ENCODE assay signal across 8 cellular contexts in the genomic region with DNA sequence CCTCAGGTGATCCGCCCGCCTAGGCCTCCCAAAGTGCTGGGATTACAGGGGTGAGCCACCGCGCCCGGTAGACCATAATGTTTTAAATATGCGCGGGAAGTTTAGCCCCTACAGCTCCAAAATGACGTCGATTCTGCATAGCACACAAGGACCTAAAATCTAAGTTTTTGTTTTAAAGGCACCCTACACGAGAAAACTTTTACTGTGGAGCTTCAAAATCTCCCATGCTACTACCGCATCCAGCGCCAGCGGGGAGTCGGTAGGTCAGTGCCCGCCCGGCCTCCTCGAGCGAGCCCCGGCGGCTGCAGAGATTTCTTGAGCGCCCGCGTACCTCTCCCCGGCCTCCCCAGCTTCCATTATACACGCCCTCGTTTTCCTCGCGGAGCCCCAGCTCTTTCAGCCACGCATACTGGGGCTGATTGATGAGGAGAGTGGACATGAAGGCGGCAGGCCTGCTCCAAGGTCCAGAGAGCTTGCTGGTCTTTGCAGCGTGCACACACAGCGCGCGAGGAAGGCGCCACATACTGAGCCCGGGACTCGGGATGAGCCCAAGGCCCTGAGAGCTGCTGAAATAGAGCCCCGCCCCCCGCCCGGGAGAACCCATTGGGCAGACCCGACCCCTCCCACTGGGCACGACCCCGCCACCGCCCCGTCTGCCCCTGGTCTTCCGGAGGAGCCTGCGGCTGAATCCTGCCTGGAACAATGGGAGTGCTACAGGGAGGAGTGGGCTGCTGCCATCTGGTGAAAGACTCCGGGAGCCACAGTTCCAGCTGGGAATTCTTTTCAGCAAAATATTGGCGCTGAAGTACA. TPM values are rescaled to one million over a fixed set of nuclear protein-coding genes. Genes with fewer than 3 reads are reported as not detected.
DNase-seq lines count a peak whose midpoint lies in the region; ATAC-seq, FAIRE-seq and TF ChIP-seq lines count a peak whose summit lies in the region.

A gene (minus strand): TSS at position 544 of the 810 bp plus-strand sequence. CDS start 21 bp downstream, at position 523.

- H3K9me3 ChIP-seq in MG63 (no peaks in the 10 kb centered on the region), iPS-18c (ENCODE audit: control insufficient read depth, insufficient read depth, low read length) (no peaks in the 10 kb centered on the region)

- H3K36me3 ChIP-seq in MG63 (peaks cover 27% of the 10 kb centered on the region), bronchial epithelial cell (ENCODE audit: control insufficient read depth, insufficient read depth, low read length) (peaks cover 5% of the 10 kb centered on the region)

- peak; percentile 98 for ATAC-seq in sciatic nerve

- H3K4me3 ChIP-seq in MG63: peak within 1 kb of the TSS; percentile 70
- H3K4me3 ChIP-seq in bronchial epithelial cell (ENCODE audit: low read depth, low read length): peak within 1 kb of the TSS; percentile 59
- H3K4me3 ChIP-seq in iPS-18c (ENCODE audit: insufficient read depth, low read depth, low read length): peak within 1 kb of the TSS; percentile 90

- no peaks in the 10 kb centered on the region for H3K27me3 ChIP-seq in MG63
- H3K27me3 ChIP-seq in bronchial epithelial cell (ENCODE audit: control insufficient read depth, insufficient read depth, low read length): no peaks in the 10 kb centered on the region

- TF ChIP-seq CTCF in bronchial epithelial cell (IDR thresholded peaks at IDR 0.05; ENCODE audit: insufficient read depth, low read length, severe bottlenecking): peak; percentile 50

- FAIRE-seq in bronchial epithelial cell (lab: Jason Lieb, UNC): no peak

- intact Hi-C loops in sciatic nerve (cut with DNase I): no loop called here

- DNase-seq in ELF-1 (ENCODE audit: low read depth, low spot score): peak; percentile 97
- DNase-seq in H4 (ENCODE audit: low spot score): peak; percentile 90
- peak; percentile 99 for DNase-seq in MG63
- peak; percentile 20 for DNase-seq in T-helper 9 cell
- DNase-seq in bronchial epithelial cell (ENCODE audit: low read depth): peak; percentile 75
- DNase-seq in sciatic nerve (ENCODE audit: low spot score): peak; percentile 93
- no peak for DNase-seq in NCI-H128 (lab: John Stamatoyannopoulos, UW; ENCODE audit: unreplicated experiment)

RNA-seq across cellular contexts. Expression of the gene that starts here (rescaled TPM):
- 16.4 and 31.5 TPM in 2 replicates for total RNA-seq in H4 (2014; rRNA removed; shearing (Covaris generic))
- 103 and 107 TPM in 2 replicates for total RNA-seq in MG63 (2014; rRNA removed; shearing (Covaris generic); ENCODE audit: low replicate concordance)
- total RNA-seq in bronchial epithelial cell (44.2 and 46.7 TPM in 2 replicates), sciatic nerve (63.0 TPM)
